Comparison of ENCODE assay signal across 3 cellular contexts in the genomic region with DNA sequence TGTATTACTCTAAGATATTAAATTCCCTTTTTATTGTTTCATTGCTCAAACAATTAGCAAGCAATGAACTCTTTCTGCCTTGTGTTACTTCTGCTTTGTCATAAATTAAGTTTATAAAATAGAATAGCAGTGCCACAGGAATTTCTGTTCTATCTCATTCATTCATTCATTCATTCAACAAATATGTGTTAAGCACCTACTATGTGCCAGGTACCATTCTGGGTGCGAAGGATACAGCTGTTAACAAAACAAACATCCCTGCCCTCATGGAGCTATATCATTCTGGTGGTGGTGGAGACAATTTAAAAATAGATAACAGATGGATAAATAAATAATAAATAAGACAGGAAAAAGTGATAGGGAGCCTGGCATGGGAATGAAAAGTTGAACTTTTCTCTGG.
TF ChIP-seq lines count a peak whose summit lies in the region.

No MANE protein-coding gene starts in this region.

TF ChIP-seq in HepG2, 621 proteins besides CTCF, POLR2A, EP300 and RAD21:
- TF ChIP-seq PAF1 (CRISPR knock-in tag; IDR thresholded peaks at IDR 0.05) (no peak), KDM5B (CRISPR knock-in tag; IDR thresholded peaks at IDR 0.05; ENCODE audit: borderline replicate concordance) (no peak), ARNT2 (CRISPR knock-in tag; IDR thresholded peaks at IDR 0.05; ENCODE audit: low read depth) (no peak), ZNF333 (CRISPR knock-in tag; IDR thresholded peaks at IDR 0.05; ENCODE audit: borderline replicate concordance) (no peak), ZKSCAN1 (IDR thresholded peaks at IDR 0.05; ENCODE audit: low read length) (peak; percentile 59; the same call in 1 of the 2 replicates), GMEB2 (CRISPR knock-in tag; IDR thresholded peaks at IDR 0.05; ENCODE audit: low read depth) (no peak)
- TF ChIP-seq, protein P1, sequence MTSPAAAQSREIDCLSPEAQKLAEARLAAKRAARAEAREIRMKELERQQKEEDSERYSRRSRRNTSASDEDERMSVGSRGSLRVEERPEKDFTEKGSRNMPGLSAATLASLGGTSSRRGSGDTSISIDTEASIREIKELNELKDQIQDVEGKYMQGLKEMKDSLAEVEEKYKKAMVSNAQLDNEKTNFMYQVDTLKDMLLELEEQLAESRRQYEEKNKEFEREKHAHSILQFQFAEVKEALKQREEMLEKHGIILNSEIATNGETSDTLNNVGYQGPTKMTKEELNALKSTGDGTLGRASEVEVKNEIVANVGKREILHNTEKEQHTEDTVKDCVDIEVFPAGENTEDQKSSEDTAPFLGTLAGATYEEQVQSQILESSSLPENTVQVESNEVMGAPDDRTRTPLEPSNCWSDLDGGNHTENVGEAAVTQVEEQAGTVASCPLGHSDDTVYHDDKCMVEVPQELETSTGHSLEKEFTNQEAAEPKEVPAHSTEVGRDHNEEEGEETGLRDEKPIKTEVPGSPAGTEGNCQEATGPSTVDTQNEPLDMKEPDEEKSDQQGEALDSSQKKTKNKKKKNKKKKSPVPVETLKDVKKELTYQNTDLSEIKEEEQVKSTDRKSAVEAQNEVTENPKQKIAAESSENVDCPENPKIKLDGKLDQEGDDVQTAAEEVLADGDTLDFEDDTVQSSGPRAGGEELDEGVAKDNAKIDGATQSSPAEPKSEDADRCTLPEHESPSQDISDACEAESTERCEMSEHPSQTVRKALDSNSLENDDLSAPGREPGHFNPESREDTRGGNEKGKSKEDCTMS (CRISPR knock-in tag; conservative IDR thresholded peaks at IDR 0.05): no peak

TF ChIP-seq in K562, 482 proteins besides CTCF, POLR2A, EP300 and RAD21:
- TF ChIP-seq ZNF24 (IDR thresholded peaks at IDR 0.05) (0 out of 2 replicates have a peak, but pooled peaks have one; percentile 56), ZNF785 (CRISPR knock-in tag; IDR thresholded peaks at IDR 0.05) (no peak), ZKSCAN1 (IDR thresholded peaks at IDR 0.05; ENCODE audit: low read depth, low read length) (peak; percentile 93)

TF ChIP-seq in GM12891, 5 proteins besides CTCF, POLR2A, EP300 and RAD21:
- TF ChIP-seq POLR2AphosphoS5 (IDR thresholded peaks at IDR 0.05; ENCODE audit: low read depth, low read length) (no peak), SPI1 (IDR thresholded peaks at IDR 0.05; ENCODE audit: low read depth, low read length) (no peak), TAF1 (IDR thresholded peaks at IDR 0.05; ENCODE audit: low read depth, low read length) (no peak), PAX5 (IDR thresholded peaks at IDR 0.05; ENCODE audit: insufficient read depth, low read length, severe bottlenecking) (no peak), POU2F2 (IDR thresholded peaks at IDR 0.05; ENCODE audit: low read depth, low read length) (no peak)
TF ChIP-seq in GM12891: peak in this region for 0.
